In the genomic region with DNA sequence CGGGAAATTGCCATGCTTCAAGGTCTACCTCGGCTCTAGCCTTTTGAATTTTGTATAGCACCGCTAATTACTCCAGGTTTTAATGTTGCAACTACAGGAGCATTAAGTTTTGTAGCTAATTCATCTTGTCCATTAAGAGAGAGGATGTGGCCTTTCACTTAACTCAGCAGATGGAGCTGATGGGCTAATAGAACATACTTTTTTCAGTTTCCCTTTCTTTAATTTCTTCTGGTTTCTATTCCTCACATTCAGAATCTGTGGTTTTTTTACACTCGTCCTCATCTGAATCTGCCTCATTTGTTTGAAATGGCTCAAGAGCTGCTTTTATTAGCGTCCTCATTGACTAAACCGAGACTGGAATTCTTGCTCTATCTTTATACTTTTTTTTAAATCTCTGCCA, we compare ENCODE assay signal across 27 cellular contexts.
"Had no signal": no experiment of that assay in that cellular context is flagged by ENCODE, and none has a peak within 500 bp of the region (broad histone marks: within the 10 kb centered on the region; RNA-seq: fewer than 3 reads in every experiment).

No MANE protein-coding gene starts in this region.

- H3K4me3 ChIP-seq: neural progenitor cell, right atrium auricular region, thoracic aorta had no signal

- H3K4me2 ChIP-seq: neural progenitor cell had no signal

- H3K36me3 ChIP-seq: neural progenitor cell, right atrium auricular region, thoracic aorta, WERI-Rb-1 had no signal

- H3K27ac Mint-ChIP-seq: activated CD4-positive, alpha-beta memory T cell treated with anti-CD3 and anti-CD28 coated beads for 36 hours; activated naive CD4-positive, alpha-beta T cell treated with anti-CD3 and anti-CD28 coated beads, Interleukin-2, amount 10 ng/mL, durations not matched to agents 7 days and 5 days; activated naive CD8-positive, alpha-beta T cell treated with anti-CD3 and anti-CD28 coated beads, Interleukin-2, amount 10 ng/mL, durations not matched to agents 7 days and 5 days; activated T-helper 1 cell treated with anti-CD3 and anti-CD28 coated beads, Interleukin-12 subunit alpha, Interleukin-12 subunit beta, Interleukin-2, Interleukin-4 antibody, amounts not matched to agents 30 ng/mL and 10 ng/mL and 1 ng/mL, durations not matched to agents 14 hours and 24 hours and 36 hours; naive thymus-derived CD4-positive, alpha-beta T cell; neural progenitor cell had no signal

- H3K9me3 Mint-ChIP-seq: activated naive CD4-positive, alpha-beta T cell treated with anti-CD3 and anti-CD28 coated beads, Interleukin-2, amount 10 ng/mL, durations not matched to agents 7 days and 5 days had no signal

- H3K4me3 Mint-ChIP-seq: activated CD4-positive, alpha-beta memory T cell treated with anti-CD3 and anti-CD28 coated beads for 36 hours; activated naive CD4-positive, alpha-beta T cell treated with anti-CD3 and anti-CD28 coated beads, Interleukin-2, amount 10 ng/mL, durations not matched to agents 7 days and 5 days; activated naive CD8-positive, alpha-beta T cell treated with anti-CD3 and anti-CD28 coated beads, Interleukin-2, amount 10 ng/mL, durations not matched to agents 7 days and 5 days; activated T-helper 1 cell treated with anti-CD3 and anti-CD28 coated beads, Interleukin-12 subunit alpha, Interleukin-12 subunit beta, Interleukin-2, Interleukin-4 antibody, amounts not matched to agents 30 ng/mL and 10 ng/mL and 1 ng/mL, durations not matched to agents 14 hours and 24 hours and 36 hours; naive thymus-derived CD4-positive, alpha-beta T cell; neural progenitor cell had no signal

- H3K9ac ChIP-seq: neural progenitor cell had no signal

- H3K9me3 ChIP-seq: right atrium auricular region, thoracic aorta had no signal

- H3K27me3 Mint-ChIP-seq: activated CD4-positive, alpha-beta memory T cell treated with anti-CD3 and anti-CD28 coated beads for 36 hours; activated naive CD4-positive, alpha-beta T cell treated with anti-CD3 and anti-CD28 coated beads, Interleukin-2, amount 10 ng/mL, durations not matched to agents 7 days and 5 days; activated naive CD8-positive, alpha-beta T cell treated with anti-CD3 and anti-CD28 coated beads, Interleukin-2, amount 10 ng/mL, durations not matched to agents 7 days and 5 days; naive thymus-derived CD4-positive, alpha-beta T cell had no signal

- H3K27me3 ChIP-seq: neural progenitor cell, right atrium auricular region had no signal

- ATAC-seq: activated CD4-positive, CD25-positive, alpha-beta regulatory T cell treated with anti-CD3 and anti-CD28 coated beads, Interleukin-2, amount 50 U/mL, for 24 hours; left cardiac atrium; left ventricle myocardium superior; naive thymus-derived CD4-positive, alpha-beta T cell; stimulated activated naive CD8-positive, alpha-beta T cell treated with anti-CD3 and anti-CD28 coated beads, Interleukin-15, Interleukin-2, amounts not matched to agents 100 U/mL and 50 U/mL, for 24 hours had no signal

- H3K36me3 Mint-ChIP-seq: activated CD4-positive, alpha-beta memory T cell treated with anti-CD3 and anti-CD28 coated beads for 36 hours; activated naive CD4-positive, alpha-beta T cell treated with anti-CD3 and anti-CD28 coated beads, Interleukin-2, amount 10 ng/mL, durations not matched to agents 7 days and 5 days; activated naive CD8-positive, alpha-beta T cell treated with anti-CD3 and anti-CD28 coated beads, Interleukin-2, amount 10 ng/mL, durations not matched to agents 7 days and 5 days; neural progenitor cell had no signal

- H3K4me1 ChIP-seq: neural progenitor cell, right atrium auricular region had no signal

- H3K4me1 Mint-ChIP-seq: activated naive CD4-positive, alpha-beta T cell treated with anti-CD3 and anti-CD28 coated beads, Interleukin-2, amount 10 ng/mL, durations not matched to agents 7 days and 5 days; activated naive CD8-positive, alpha-beta T cell treated with anti-CD3 and anti-CD28 coated beads, Interleukin-2, amount 10 ng/mL, durations not matched to agents 7 days and 5 days; naive thymus-derived CD4-positive, alpha-beta T cell; neural progenitor cell had no signal

- H3K27ac ChIP-seq: neural progenitor cell, right atrium auricular region, thoracic aorta had no signal

- DNase-seq: activated CD4-positive, alpha-beta memory T cell treated with anti-CD3 and anti-CD28 coated beads for 36 hours; activated CD4-positive, alpha-beta T cell treated with anti-CD3 and anti-CD28 coated beads for 48 hours; activated CD8-positive, alpha-beta memory T cell treated with anti-CD3 and anti-CD28 coated beads, Interleukin-2, amount 50 U/mL, for 4 hours; activated effector memory CD4-positive, alpha-beta T cell treated with anti-CD3 and anti-CD28 coated beads, Interleukin-2, amount 50 U/mL, for 16 hours; activated naive CD4-positive, alpha-beta T cell treated with anti-CD3 and anti-CD28 coated beads, Interleukin-2, amount 10 ng/mL, durations not matched to agents 7 days and 5 days; activated naive CD8-positive, alpha-beta T cell treated with anti-CD3 and anti-CD28 coated beads, Interleukin-2, amount 10 ng/mL, durations not matched to agents 7 days and 5 days; activated T-cell treated with anti-CD3 and anti-CD28 coated beads, Interleukin-2, amount 50 U/mL, for 1 hour; caudate nucleus; cortex of kidney; foreskin fibroblast; head of caudate nucleus; hippocampal formation; left cardiac atrium; left ventricle myocardium superior; naive thymus-derived CD4-positive, alpha-beta T cell; occipital lobe; stimulated activated CD4-positive, alpha-beta T cell treated with anti-CD3 and anti-CD28 coated beads, Interleukin-12 subunit alpha, Interleukin-12 subunit beta, amount 100 ng/mL, for 4 hours; stimulated activated CD4-positive, alpha-beta T cell treated with anti-CD3 and anti-CD28 coated beads, Interleukin-4, amount 100 ng/mL, for 1 hour; stimulated activated naive CD8-positive, alpha-beta T cell treated with anti-CD3 and anti-CD28 coated beads, Interleukin-15, Interleukin-2, amounts not matched to agents 100 U/mL and 50 U/mL, for 24 hours; T1000; trophoblast cell had no signal

- H2AFZ ChIP-seq: neural progenitor cell had no signal
